ENCODE assay signal across 8 cellular contexts in the genomic region with DNA sequence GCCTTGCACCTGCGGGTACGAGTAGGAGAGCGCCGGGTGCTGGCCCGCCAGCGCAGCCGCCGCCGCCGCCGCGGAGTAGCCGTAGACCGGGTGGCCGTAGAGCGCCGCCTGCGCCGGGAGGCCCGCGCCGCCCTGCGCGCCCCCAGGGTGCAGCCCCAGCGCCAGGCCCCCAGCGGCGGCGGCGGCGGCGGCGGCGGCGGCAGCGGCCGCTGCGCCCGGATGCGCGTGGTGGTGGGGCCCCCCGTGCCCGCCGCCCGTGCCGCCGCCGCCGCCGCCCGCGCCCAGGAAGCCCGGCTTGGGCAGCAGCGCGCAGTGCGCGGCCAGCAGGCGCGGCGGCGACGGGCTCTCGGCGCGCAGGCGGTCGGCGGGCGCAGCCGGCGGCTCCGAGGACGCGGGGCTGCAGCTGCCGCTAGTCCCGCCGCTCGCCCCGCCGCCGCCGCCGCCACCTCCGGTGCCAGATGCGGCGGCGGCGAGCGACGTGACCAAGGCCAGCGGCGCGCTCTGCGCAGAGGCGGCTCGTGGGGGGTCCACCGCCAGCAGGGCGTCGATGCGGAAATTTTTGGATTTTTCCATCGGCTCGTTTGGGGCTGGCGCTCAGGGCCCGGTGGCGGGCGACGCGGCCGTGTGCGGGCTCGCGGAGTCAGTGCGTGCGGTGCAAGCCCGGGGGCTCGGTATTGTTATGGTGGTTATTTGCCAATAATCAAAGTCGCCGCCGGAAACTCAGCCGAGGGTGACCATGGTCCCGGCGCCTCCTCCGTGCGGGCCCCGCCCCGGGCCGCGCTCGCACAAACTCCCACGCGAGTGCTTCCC. TPM values are rescaled to one million over a fixed set of nuclear protein-coding genes. Genes with fewer than 3 reads are reported as not detected.
DNase-seq lines count a peak whose midpoint lies in the region; ATAC-seq, FAIRE-seq and TF ChIP-seq lines count a peak whose summit lies in the region.

No MANE protein-coding gene starts in this region.

- peaks cover 93% of the 10 kb centered on the region for H3K27me3 ChIP-seq in IMR-90 (ENCODE audit: control insufficient read depth, insufficient read depth, low read length)
- H3K27me3 ChIP-seq in endodermal cell (ENCODE audit: control insufficient read depth, insufficient read depth, low read length, poor library complexity, severe bottlenecking) = peaks cover 88% of the 10 kb centered on the region

- TF ChIP-seq CTCF in IMR-90 (conservative IDR thresholded peaks at IDR 0.05; ENCODE audit: low read depth, low read length) (no peak), endodermal cell (conservative IDR thresholded peaks at IDR 0.05) (no peak), retinal pigment epithelial cell (conservative IDR thresholded peaks at IDR 0.05; ENCODE audit: low read depth, low read length) (no peak)

- H2BK120ac ChIP-seq in IMR-90 (ENCODE audit: low read depth, low read length) = no peak overlapping the region

- H2AFZ ChIP-seq in IMR-90 (replicated peaks; ENCODE audit: low read length, poor library complexity) = peak overlapping the region; percentile 21

- H3K27me3 Mint-ChIP-seq in endodermal cell (ENCODE audit: insufficient read depth) = peaks cover 85% of the 10 kb centered on the region

- dilution Hi-C loops in IMR-90 (cut with HindIII; ENCODE audit: low sequenced_read_pairs, unreplicated experiment) = no loop called here

- H3K56ac ChIP-seq in IMR-90 (ENCODE audit: extremely low read depth, insufficient read depth, low read length) = no peak overlapping the region

- H3K9me1 ChIP-seq in IMR-90 (ENCODE audit: insufficient read depth, low read length) = no peaks in the 10 kb centered on the region

- no peak overlapping the region for H4K5ac ChIP-seq in IMR-90 (ENCODE audit: low read depth, low read length)

- no peak overlapping the region for H3K27ac ChIP-seq in IMR-90 (ENCODE audit: insufficient read depth, low read length)
- H3K27ac ChIP-seq in endodermal cell (ENCODE audit: low read depth, low read length) = no peak overlapping the region

- H2AK5ac ChIP-seq in IMR-90 (ENCODE audit: low read depth, low read length) = no peak overlapping the region

- no peak for TF ChIP-seq POLR2A in GM12891 (IDR thresholded peaks at IDR 0.05; ENCODE audit: low read depth, low read length)
- TF ChIP-seq POLR2A in IMR-90 (IDR thresholded peaks at IDR 0.05; ENCODE audit: low read depth, low read length) = no peak

- H3K23ac ChIP-seq in IMR-90 (ENCODE audit: low read depth, low read length) = no peak overlapping the region

- CTCF ChIA-PET in IMR-90 (lab: Yijun Ruan, JAX) = no interaction called here

- H3K18ac ChIP-seq in IMR-90 (ENCODE audit: low read depth, low read length) = no peak overlapping the region

- H3K36me3 ChIP-seq in IMR-90 (ENCODE audit: control insufficient read depth, insufficient read depth, low read length) (no peaks in the 10 kb centered on the region), endodermal cell (ENCODE audit: control insufficient read depth, insufficient read depth, low read length) (no peaks in the 10 kb centered on the region)

- peaks cover 35% of the 10 kb centered on the region for H3K4me1 Mint-ChIP-seq in endodermal cell

- no peaks in the 10 kb centered on the region for H3K79me1 ChIP-seq in IMR-90 (ENCODE audit: low read depth in 1 of 2, low read length in 2 of 2)

- H3K4me1 ChIP-seq in IMR-90 (ENCODE audit: control insufficient read depth, insufficient read depth, low read length) (no peaks in the 10 kb centered on the region), endodermal cell (ENCODE audit: control insufficient read depth, insufficient read depth, low read length) (peaks cover 24% of the 10 kb centered on the region)

- no peak overlapping the region for H2AK9ac ChIP-seq in IMR-90 (replicated peaks; ENCODE audit: low read depth, low read length, poor library complexity)

- peak overlapping the region; percentile 75 for H3K4me3 Mint-ChIP-seq in endodermal cell

- H3K9me3 ChIP-seq in IMR-90 (ENCODE audit: control insufficient read depth, insufficient read depth, low read length) = no peaks in the 10 kb centered on the region
- no peaks in the 10 kb centered on the region for H3K9me3 ChIP-seq in endodermal cell (ENCODE audit: control insufficient read depth, low read length)

- no peak overlapping the region for H3K9ac ChIP-seq in IMR-90 (ENCODE audit: low read depth, low read length)
- no peak overlapping the region for H3K9ac ChIP-seq in endodermal cell (ENCODE audit: extremely low read depth, low read length, poor library complexity, severe bottlenecking)

- intact Hi-C loops in IMR-90 (cut with micrococcal nuclease) = no loop called here

- POLR2A ChIA-PET in IMR-90 (lab: Charles Lee; ENCODE audit: unreplicated experiment) = no interaction called here

- H3K27ac Mint-ChIP-seq in endodermal cell = no peak overlapping the region

- no peaks in the 10 kb centered on the region for H3K9me3 Mint-ChIP-seq in endodermal cell

- ATAC-seq in GM21526 (IDR thresholded peaks at IDR 0.05; ENCODE audit: low FRiP score, unreplicated experiment) (peak; percentile 28), IMR-90 (ENCODE audit: low read depth) (0 out of 2 replicates have a peak, but pooled peaks have one; percentile 15)

- no peak overlapping the region for H2BK15ac ChIP-seq in IMR-90 (ENCODE audit: low read depth, low read length)

- no peaks in the 10 kb centered on the region; the same call in 1 of the 2 replicates for H4K20me1 ChIP-seq in IMR-90 (ENCODE audit: insufficient read depth, low read length)

- DNase-seq in GM12891 (ENCODE audit: insufficient read length, low spot score) = no peak
- no peak for DNase-seq in IMR-90
- DNase-seq in endodermal cell = no peak
- DNase-seq in retinal pigment epithelial cell (ENCODE audit: low read depth) = no peak
- no peak for DNase-seq in ecto neural progenitor cell (ENCODE audit: low spot score)
- no peak for DNase-seq in MV-4-11 (lab: John Stamatoyannopoulos, UW)
- no peak for DNase-seq in NCI-H128 (lab: John Stamatoyannopoulos, UW; ENCODE audit: unreplicated experiment)

- no peak for TF ChIP-seq RAD21 in IMR-90 (IDR thresholded peaks at IDR 0.05; ENCODE audit: low read length)

- H2BK20ac ChIP-seq in IMR-90 (ENCODE audit: low read depth, low read length) = no peak overlapping the region

- peak overlapping the region; percentile 31; the same call in 1 of the 2 replicates for H3K4me3 ChIP-seq in IMR-90 (ENCODE audit: insufficient read depth, low read depth, low read length)
- peak overlapping the region; percentile 87 for H3K4me3 ChIP-seq in endodermal cell (ENCODE audit: low read length)
- peak overlapping the region; percentile 37 for H3K4me3 ChIP-seq in retinal pigment epithelial cell (ENCODE audit: low read length)

- in situ Hi-C loops in IMR-90 (cut with MboI; ENCODE audit: low sequenced_read_pairs) = no loop called here

- no peak overlapping the region; the same call in 1 of the 2 replicates for H3K4me2 ChIP-seq in IMR-90 (ENCODE audit: low read depth, low read length)

- H4K91ac ChIP-seq in IMR-90 (ENCODE audit: insufficient read depth, low read depth, low read length) = no peak overlapping the region

- H3K4ac ChIP-seq in IMR-90 (ENCODE audit: low read depth, low read length) = no peak overlapping the region

- no peak overlapping the region for H2BK5ac ChIP-seq in IMR-90 (ENCODE audit: low read depth, low read length, poor library complexity, severe bottlenecking)

- 1% methylated on average over 56 of the region's 130 CpGs; no CpG with 5 or more reads in 1 of the 2 experiments for WGBS in IMR-90 (ENCODE audit: extremely low coverage in 2 of 2, insufficient read length in 1 of 2), 2 experiments
- WGBS in endodermal cell (ENCODE audit: insufficient coverage in 1 of 2, insufficient read length in 1 of 2), 2 experiments = 0% methylated on average over 40 to 130 of the region's 130 CpGs

- BruUV-seq in IMR-90 (replicated peaks; lab: Mats Ljungman, UMichigan) = no TSS peak

- no peak for FAIRE-seq in GM12891 (lab: Jason Lieb, UNC)

- H3K36me3 Mint-ChIP-seq in endodermal cell (ENCODE audit: low read depth) = peaks cover 1% of the 10 kb centered on the region

- H3K14ac ChIP-seq in IMR-90 (replicated peaks; ENCODE audit: low read depth, low read length) = no peak overlapping the region

- H4K8ac ChIP-seq in IMR-90 (ENCODE audit: low read depth in 2 of 2, low read length in 2 of 2) = no peak overlapping the region

TF ChIP-seq in GM12891, 5 proteins besides CTCF, POLR2A, EP300 and RAD21:
- TF ChIP-seq PAX5 (IDR thresholded peaks at IDR 0.05; ENCODE audit: insufficient read depth, low read length, severe bottlenecking) (peak; percentile 69), TAF1 (IDR thresholded peaks at IDR 0.05; ENCODE audit: low read depth, low read length) (no peak), POU2F2 (IDR thresholded peaks at IDR 0.05; ENCODE audit: low read depth, low read length) (no peak), POLR2AphosphoS5 (IDR thresholded peaks at IDR 0.05; ENCODE audit: low read depth, low read length) (no peak)

TF ChIP-seq in IMR-90, 13 proteins besides CTCF, POLR2A, EP300 and RAD21:
- TF ChIP-seq SMC3 (IDR thresholded peaks at IDR 0.05; ENCODE audit: low read depth, low read length) = no peak
- no peak for TF ChIP-seq RFX5 (IDR thresholded peaks at IDR 0.05; ENCODE audit: low read depth, low read length)
- TF ChIP-seq, protein P1, sequence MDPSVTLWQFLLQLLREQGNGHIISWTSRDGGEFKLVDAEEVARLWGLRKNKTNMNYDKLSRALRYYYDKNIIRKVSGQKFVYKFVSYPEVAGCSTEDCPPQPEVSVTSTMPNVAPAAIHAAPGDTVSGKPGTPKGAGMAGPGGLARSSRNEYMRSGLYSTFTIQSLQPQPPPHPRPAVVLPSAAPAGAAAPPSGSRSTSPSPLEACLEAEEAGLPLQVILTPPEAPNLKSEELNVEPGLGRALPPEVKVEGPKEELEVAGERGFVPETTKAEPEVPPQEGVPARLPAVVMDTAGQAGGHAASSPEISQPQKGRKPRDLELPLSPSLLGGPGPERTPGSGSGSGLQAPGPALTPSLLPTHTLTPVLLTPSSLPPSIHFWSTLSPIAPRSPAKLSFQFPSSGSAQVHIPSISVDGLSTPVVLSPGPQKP (IDR thresholded peaks at IDR 0.05; ENCODE audit: borderline replicate concordance, low read depth, low read length) = no peak

RNA-seq across cellular contexts. Expression of a gene that starts 0.5 kb away (rescaled TPM):
- polyA plus RNA-seq in GM12891 (2012; ENCODE audit: low read depth, missing spikeins) = 0.39 TPM
- total RNA-seq in IMR-90 (2012; rRNA removed) = not detected in 2 replicates
- not detected in 2 replicates for polyA plus RNA-seq in IMR-90 (2012; rRNA removed)
- not detected in 2 replicates for polyA plus RNA-seq in IMR-90 (2012; cell fraction: cytosol; rRNA removed)
- polyA plus RNA-seq in IMR-90 (2012; cell fraction: nucleus; rRNA removed; ENCODE audit: low replicate concordance) = not detected in 2 replicates
- 10 to 100 TPM; 14.5 to 18.7 TPM for total RNA-seq in endodermal cell
- polyA plus RNA-seq in endodermal cell (2013, experiment 1 of 2) = 1.7 TPM
- 2.1 TPM for polyA plus RNA-seq in endodermal cell (2013, experiment 2 of 2)

Comparison
In these comparisons a context has a peak if more than half of its experiments do, and no peak if none do; other contexts are left out.
1. H3K4me3 ChIP-seq: peak in every context shown above with its lines; median percentile 87 in endodermal cell; 37 in retinal pigment epithelial cell; 31 in IMR-90.
2. RNA of a gene that starts 0.5 kb away (total RNA-seq): 14.5 to 18.7 TPM in endodermal cell; not detected in IMR-90; every median in the first group is over 10 times any median in the second.